22 cellular contexts compared by ENCODE assay signal in genomic region chr11:116866774-116867455, GRCh38. TPM values are rescaled to one million over a fixed set of nuclear protein-coding genes. Genes with fewer than 3 reads are reported as not detected.
DNase-seq lines count a peak whose midpoint lies in the region; ATAC-seq, FAIRE-seq and TF ChIP-seq lines count a peak whose summit lies in the region.
"Had no signal": no experiment of that assay in that cellular context is flagged by ENCODE, and none has a peak within 500 bp of the region (broad histone marks: within the 10 kb centered on the region; RNA-seq: fewer than 3 reads in every experiment).

No MANE protein-coding gene starts in this region.

- peak overlapping the region; percentile 24 for H3K27ac Mint-ChIP-seq in activated naive CD4-positive, alpha-beta T cell treated with anti-CD3 and anti-CD28 coated beads, Interleukin-2, amount 50 U/mL, for 24 hours
- H3K27ac Mint-ChIP-seq in activated naive CD4-positive, alpha-beta T cell treated with anti-CD3 and anti-CD28 coated beads, Interleukin-2, amount 50 U/mL, for 72 hours, result no peak overlapping the region
- H3K27ac Mint-ChIP-seq in endodermal cell, result no peak overlapping the region

- H3K9ac ChIP-seq in adipocyte (ENCODE audit: low read length) (peak overlapping the region; percentile 73), smooth muscle cell (ENCODE audit: low read depth) (no peak overlapping the region), endodermal cell (ENCODE audit: extremely low read depth, low read length, poor library complexity, severe bottlenecking) (no peak overlapping the region)

- no peak for ATAC-seq in activated naive CD4-positive, alpha-beta T cell treated with anti-CD3 and anti-CD28 coated beads, Interleukin-2, amount 50 U/mL, for 72 hours
- ATAC-seq: PC-3 had no signal

- no peaks in the 10 kb centered on the region for H4K20me1 ChIP-seq in smooth muscle cell (ENCODE audit: low read depth)

- intact Hi-C loops in left ventricle myocardium inferior (cut with micrococcal nuclease), result no loop called here

- peaks cover 50% of the 10 kb centered on the region for H3K4me1 ChIP-seq in adipocyte (ENCODE audit: control insufficient read depth, insufficient read depth, low read length)
- peaks cover 72% of the 10 kb centered on the region for H3K4me1 ChIP-seq in left ventricle myocardium inferior
- H3K4me1 ChIP-seq in smooth muscle cell (ENCODE audit: low read depth), result no peaks in the 10 kb centered on the region
- H3K4me1 ChIP-seq in endodermal cell (ENCODE audit: control insufficient read depth, insufficient read depth, low read length), result no peaks in the 10 kb centered on the region

- peak overlapping the region; percentile 22 for H3K4me2 ChIP-seq in smooth muscle cell

- H3K27ac ChIP-seq in left ventricle myocardium inferior (replicated peaks) (peak overlapping the region; percentile 59), smooth muscle cell (ENCODE audit: low read depth) (peak overlapping the region; percentile 56), endodermal cell (ENCODE audit: low read depth, low read length) (no peak overlapping the region)
- H3K27ac ChIP-seq: 22Rv1, RWPE1 had no signal

- H3K4me1 Mint-ChIP-seq in activated naive CD4-positive, alpha-beta T cell treated with anti-CD3 and anti-CD28 coated beads, Interleukin-2, amount 50 U/mL, for 24 hours, result no peaks in the 10 kb centered on the region
- no peaks in the 10 kb centered on the region for H3K4me1 Mint-ChIP-seq in endodermal cell

- H3K27me3 ChIP-seq in adipocyte (replicated peaks; ENCODE audit: control insufficient read depth, insufficient read depth, low read length), result no peaks in the 10 kb centered on the region
- no peaks in the 10 kb centered on the region for H3K27me3 ChIP-seq in left ventricle myocardium inferior (ENCODE audit: low read depth)
- H3K27me3 ChIP-seq in smooth muscle cell (ENCODE audit: low read depth), result no peaks in the 10 kb centered on the region
- H3K27me3 ChIP-seq in endodermal cell (ENCODE audit: control insufficient read depth, insufficient read depth, low read length, poor library complexity, severe bottlenecking), result no peaks in the 10 kb centered on the region
- H3K27me3 ChIP-seq: MG63 had no signal

- 57% methylated on average over 6 of the region's 6 CpGs for WGBS in smooth muscle cell (ENCODE audit: low lambda C conversion rate)
- 91 to 94% methylated on average over 6 of the region's 6 CpGs for WGBS in endodermal cell (ENCODE audit: insufficient coverage in 1 of 2, insufficient read length in 1 of 2), 2 experiments

- no peaks in the 10 kb centered on the region for H3K27me3 Mint-ChIP-seq in activated naive CD4-positive, alpha-beta T cell treated with anti-CD3 and anti-CD28 coated beads, Interleukin-2, amount 50 U/mL, for 24 hours
- no peaks in the 10 kb centered on the region for H3K27me3 Mint-ChIP-seq in endodermal cell (ENCODE audit: insufficient read depth)

- H3K79me2 ChIP-seq in smooth muscle cell (ENCODE audit: low read depth), result no peaks in the 10 kb centered on the region

- FAIRE-seq in frontal cortex (lab: Jason Lieb, UNC), result no peak
- FAIRE-seq: HTR-8/SVneo had no signal

- no peaks in the 10 kb centered on the region for H3K9me3 ChIP-seq in adipocyte (ENCODE audit: control insufficient read depth, low read length)
- H3K9me3 ChIP-seq in left ventricle myocardium inferior (replicated peaks), result no peaks in the 10 kb centered on the region
- no peaks in the 10 kb centered on the region for H3K9me3 ChIP-seq in smooth muscle cell (replicated peaks; ENCODE audit: low read depth)
- H3K9me3 ChIP-seq in endodermal cell (ENCODE audit: control insufficient read depth, low read length), result no peaks in the 10 kb centered on the region
- H3K9me3 ChIP-seq: MG63 had no signal

- no peak for DNase-seq in activated naive CD4-positive, alpha-beta T cell treated with anti-CD3 and anti-CD28 coated beads, Interleukin-2, amount 50 U/mL, for 72 hours (ENCODE audit: low spot score in 2 of 2)
- DNase-seq in adipocyte (ENCODE audit: low read depth), result peak; percentile 18
- DNase-seq in left ventricle myocardium inferior, result no peak
- DNase-seq in smooth muscle cell (lab: John Stamatoyannopoulos, UW; ENCODE audit: unreplicated experiment), result no peak
- DNase-seq in frontal cortex (ENCODE audit: low spot score in 2 of 2), result no peak
- DNase-seq in endodermal cell, result no peak
- no peak for DNase-seq in DMS 273 treated with DMSO at 0.1 percent for 48 hours (lab: John Stamatoyannopoulos, UW)
- DNase-seq: GDM1, HCEC 1CT, Kasumi-1, MG63, NCI-H1092, NCI-H1436 treated with DMSO at 0.1 percent for 48 hours, NCI-H2029 treated with DMSO at 0.1 percent for 48 hours, NCI-H2171, NCI-H526, PC-3 had no signal

- no peak overlapping the region for H3K4me3 ChIP-seq in adipocyte (ENCODE audit: low read length)
- H3K4me3 ChIP-seq in left ventricle myocardium inferior, result no peak overlapping the region
- no peak overlapping the region for H3K4me3 ChIP-seq in smooth muscle cell
- H3K4me3 ChIP-seq in endodermal cell (ENCODE audit: low read length), result no peak overlapping the region
- H3K4me3 ChIP-seq: MG63 had no signal

- H3K36me3 ChIP-seq in adipocyte (ENCODE audit: control insufficient read depth, insufficient read depth, low read length, severe bottlenecking) (peaks cover 57% of the 10 kb centered on the region), left ventricle myocardium inferior (peaks cover 59% of the 10 kb centered on the region), smooth muscle cell (ENCODE audit: low read depth) (no peaks in the 10 kb centered on the region), endodermal cell (ENCODE audit: control insufficient read depth, insufficient read depth, low read length) (peaks cover 87% of the 10 kb centered on the region)

- no peak overlapping the region for H3K4me3 Mint-ChIP-seq in activated naive CD4-positive, alpha-beta T cell treated with anti-CD3 and anti-CD28 coated beads, Interleukin-2, amount 50 U/mL, for 24 hours
- no peak overlapping the region for H3K4me3 Mint-ChIP-seq in endodermal cell
- H3K4me3 Mint-ChIP-seq: CD14-positive monocyte had no signal

- H3K9me3 Mint-ChIP-seq in activated naive CD4-positive, alpha-beta T cell treated with anti-CD3 and anti-CD28 coated beads, Interleukin-2, amount 50 U/mL, for 24 hours, result no peaks in the 10 kb centered on the region
- no peaks in the 10 kb centered on the region for H3K9me3 Mint-ChIP-seq in activated naive CD4-positive, alpha-beta T cell treated with anti-CD3 and anti-CD28 coated beads, Interleukin-2, amount 50 U/mL, for 72 hours
- H3K9me3 Mint-ChIP-seq in endodermal cell, result no peaks in the 10 kb centered on the region
- H3K9me3 Mint-ChIP-seq: CD14-positive monocyte had no signal

- H2AFZ ChIP-seq in smooth muscle cell (ENCODE audit: low read depth), result no peak overlapping the region

- H3F3A ChIP-seq in smooth muscle cell (ENCODE audit: low read depth), result no peaks in the 10 kb centered on the region

- TF ChIP-seq CTCF in left ventricle myocardium inferior (IDR thresholded peaks at IDR 0.05; ENCODE audit: borderline replicate concordance), result no peak
- TF ChIP-seq CTCF in smooth muscle cell (IDR thresholded peaks at IDR 0.05; ENCODE audit: borderline replicate concordance, insufficient read depth, poor library complexity, severe bottlenecking), result no peak
- no peak for TF ChIP-seq CTCF in endodermal cell (conservative IDR thresholded peaks at IDR 0.05)

- H3K36me3 Mint-ChIP-seq in activated naive CD4-positive, alpha-beta T cell treated with anti-CD3 and anti-CD28 coated beads, Interleukin-2, amount 50 U/mL, for 24 hours, result peaks cover 24% of the 10 kb centered on the region
- H3K36me3 Mint-ChIP-seq in activated naive CD4-positive, alpha-beta T cell treated with anti-CD3 and anti-CD28 coated beads, Interleukin-2, amount 50 U/mL, for 72 hours, result peaks cover 7 to 32% of the 10 kb centered on the region in 2 donors
- H3K36me3 Mint-ChIP-seq in endodermal cell (ENCODE audit: low read depth), result peaks cover 60% of the 10 kb centered on the region

RNA-seq across cellular contexts. Expression of gene APOA1, which starts 29.5 kb away (rescaled TPM):
- under 1 TPM in 1 of 2 donors, not detected in 1; 0.84 TPM for total RNA-seq in activated naive CD4-positive, alpha-beta T cell treated with anti-CD3 and anti-CD28 coated beads, Interleukin-2, amount 50 U/mL, for 72 hours
- total RNA-seq in left ventricle myocardium inferior (62.6 TPM), smooth muscle cell (1.2 and 2.5 TPM in 2 replicates), frontal cortex (not detected), endodermal cell (100 to 1,000 TPM in 1 of 2 donors, 10 to 100 TPM in 1; 91.8 to 120 TPM)
- polyA plus RNA-seq in smooth muscle cell, result 3.2 and 3.8 TPM in 2 replicates
- 75.6 TPM for polyA plus RNA-seq in endodermal cell (2013, experiment 1 of 2)
- polyA plus RNA-seq in endodermal cell (2013, experiment 2 of 2), result 63.3 TPM
- polyA plus RNA-seq: CD14-positive monocyte had no signal

RNA-seq across cellular contexts. Expression of gene APOC3, which starts 37.2 kb away (rescaled TPM):
- not detected for total RNA-seq in activated naive CD4-positive, alpha-beta T cell treated with anti-CD3 and anti-CD28 coated beads, Interleukin-2, amount 50 U/mL, for 72 hours
- not detected for total RNA-seq in left ventricle myocardium inferior
- total RNA-seq in smooth muscle cell, result not detected in 2 replicates
- 0.54 and 1.1 TPM in 2 replicates for polyA plus RNA-seq in smooth muscle cell
- total RNA-seq in frontal cortex, result not detected
- not detected for total RNA-seq in endodermal cell
- not detected for polyA plus RNA-seq in endodermal cell (2013, experiment 1 of 2)
- not detected for polyA plus RNA-seq in endodermal cell (2013, experiment 2 of 2)
- total RNA-seq: PC-3 had no signal
- polyA plus RNA-seq: CD14-positive monocyte had no signal

RNA-seq across cellular contexts. Expression of gene APOA4, which starts 43.8 kb away (rescaled TPM):
- not detected for total RNA-seq in activated naive CD4-positive, alpha-beta T cell treated with anti-CD3 and anti-CD28 coated beads, Interleukin-2, amount 50 U/mL, for 72 hours
- not detected for total RNA-seq in left ventricle myocardium inferior
- not detected in 2 replicates for total RNA-seq in smooth muscle cell
- polyA plus RNA-seq in smooth muscle cell, result 0.14 and 0.15 TPM in 2 replicates
- not detected for total RNA-seq in frontal cortex
- total RNA-seq in endodermal cell, result under 1 TPM; 0.35 to 0.38 TPM
- polyA plus RNA-seq in endodermal cell (2013, experiment 1 of 2), result 0.64 TPM
- 0.62 TPM for polyA plus RNA-seq in endodermal cell (2013, experiment 2 of 2)
- total RNA-seq: PC-3 had no signal
- polyA plus RNA-seq: CD14-positive monocyte had no signal

Comparison
In these comparisons a context has a peak if more than half of its experiments do, and no peak if none do; other contexts are left out.
1. RNA of gene APOA1, which starts 29.5 kb away (total RNA-seq): 91.8 to 120 TPM in endodermal cell and 62.6 TPM in left ventricle myocardium inferior (single experiment); 1.2 to 2.5 TPM in smooth muscle cell, 0.84 TPM in activated naive CD4-positive, alpha-beta T cell treated with anti-CD3 and anti-CD28 coated beads, Interleukin-2, amount 50 U/mL, for 72 hours and not detected in frontal cortex (single experiment); every median in the first group is over 10 times any median in the second.